11 cellular contexts compared by ENCODE assay signal in the genomic region with DNA sequence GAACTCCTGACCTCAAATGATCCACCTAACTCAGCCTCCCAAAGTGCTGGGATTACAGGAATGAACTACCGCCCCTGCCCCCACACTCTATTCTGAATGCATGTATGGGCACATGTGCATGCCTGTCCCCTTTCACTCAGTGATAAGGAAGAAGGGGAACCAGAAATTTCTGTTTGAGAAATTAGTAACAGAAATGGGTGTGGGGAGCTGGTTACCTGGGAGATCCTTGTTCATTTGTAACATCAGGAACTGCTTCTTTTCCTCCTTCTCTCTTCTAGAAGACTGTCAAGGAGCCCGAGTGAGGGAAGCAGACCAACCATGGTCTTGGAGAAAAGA. TPM values are rescaled to one million over a fixed set of nuclear protein-coding genes. Genes with fewer than 3 reads are reported as not detected.
A peak's percentile ranks its signal among the peaks of the same experiment; 100 is the strongest.
DNase-seq lines count a peak whose midpoint lies in the region; ATAC-seq and TF ChIP-seq lines count a peak whose summit lies in the region.
"Had no signal": no experiment of that assay in that cellular context is flagged by ENCODE, and none has a peak within 500 bp of the region (broad histone marks: within the 10 kb centered on the region; RNA-seq: fewer than 3 reads in every experiment).

No MANE protein-coding gene starts in this region.

- BruUV-seq in IMR-90 (replicated peaks; lab: Mats Ljungman, UMichigan): no TSS peak

- no peak overlapping the region for H3K4me2 ChIP-seq in IMR-90 (ENCODE audit: low read depth, low read length)

- no peak for ATAC-seq in IMR-90 (ENCODE audit: low read depth)
- ATAC-seq: PC-3; stimulated activated memory B cell treated with anti-CD40 and anti-IgM and Interleukin-4, amounts not matched to agents 10 μg/mL and 1 μg/mL and 100 μg/mL, for 72 hours had no signal

- TF ChIP-seq RAD21 in IMR-90 (IDR thresholded peaks at IDR 0.05; ENCODE audit: low read length): no peak

- no peak overlapping the region for H2BK15ac ChIP-seq in IMR-90 (ENCODE audit: low read depth, low read length)

- no peak overlapping the region for H2BK5ac ChIP-seq in IMR-90 (ENCODE audit: low read depth, low read length, poor library complexity, severe bottlenecking)

- no peak overlapping the region for H2AK9ac ChIP-seq in IMR-90 (replicated peaks; ENCODE audit: low read depth, low read length, poor library complexity)

- H3K27me3 ChIP-seq in ACC112 (ENCODE audit: insufficient read depth, low read length): no peaks in the 10 kb centered on the region
- no peaks in the 10 kb centered on the region; the same call in 1 of the 2 replicates for H3K27me3 ChIP-seq in IMR-90 (ENCODE audit: control insufficient read depth, insufficient read depth, low read length)
- no peaks in the 10 kb centered on the region for H3K27me3 ChIP-seq in neutrophil

- no peak overlapping the region for H3K9ac ChIP-seq in IMR-90 (ENCODE audit: low read depth, low read length)

- peaks cover 52% of the 10 kb centered on the region for H3K36me3 Mint-ChIP-seq in dendritic cell treated with granulocyte-macrophage colony-stimulating factor and Interleukin-4, amounts not matched to agents 40 ng/mL and 50 ng/mL, for 4 days (ENCODE audit: low read depth)

- peaks cover 41% of the 10 kb centered on the region for H3K4me1 Mint-ChIP-seq in dendritic cell treated with granulocyte-macrophage colony-stimulating factor and Interleukin-4, amounts not matched to agents 40 ng/mL and 50 ng/mL, for 4 days (ENCODE audit: low read depth)

- H4K5ac ChIP-seq in IMR-90 (ENCODE audit: low read depth, low read length): no peak overlapping the region

- no peak overlapping the region for H3K56ac ChIP-seq in IMR-90 (ENCODE audit: extremely low read depth, insufficient read depth, low read length)

- TF ChIP-seq CTCF in IMR-90 (conservative IDR thresholded peaks at IDR 0.05; ENCODE audit: low read depth, low read length): no peak
- no peak for TF ChIP-seq CTCF in neutrophil (IDR thresholded peaks at IDR 0.05)
- no peak for TF ChIP-seq CTCF in GM13976 (IDR thresholded peaks at IDR 0.05; ENCODE audit: borderline replicate concordance, control extremely low read depth, extremely low read depth, insufficient read depth, missing control alignments)

- peak overlapping the region; percentile 98 for H3K27ac Mint-ChIP-seq in dendritic cell treated with granulocyte-macrophage colony-stimulating factor and Interleukin-4, amounts not matched to agents 40 ng/mL and 50 ng/mL, for 4 days

- peaks cover 7 to 19% of the 10 kb centered on the region in 2 experiments; a peak in 3 of 4 replicates for H3K79me1 ChIP-seq in IMR-90 (ENCODE audit: low read depth in 1 of 2, low read length in 2 of 2)

- peak overlapping the region; percentile 48; the same call in 1 of the 2 replicates for H2AK5ac ChIP-seq in IMR-90 (ENCODE audit: low read depth, low read length)

- peaks cover 6% of the 10 kb centered on the region for H3K79me2 ChIP-seq in ACC112 (ENCODE audit: control insufficient read depth, insufficient read depth, low read length, unreplicated experiment)

- no CpG with 5 or more reads among the region's 2 CpGs for WGBS in IMR-90 (ENCODE audit: extremely low coverage in 2 of 2, insufficient read length in 1 of 2), 2 experiments

- H2BK120ac ChIP-seq in IMR-90 (ENCODE audit: low read depth, low read length): no peak overlapping the region

- no peak overlapping the region for H3K14ac ChIP-seq in IMR-90 (replicated peaks; ENCODE audit: low read depth, low read length)

- peaks cover 3% of the 10 kb centered on the region; the same call in 1 of the 2 replicates for H4K20me1 ChIP-seq in IMR-90 (ENCODE audit: insufficient read depth, low read length)

- H3K27ac ChIP-seq in ACC112 (ENCODE audit: low read depth, low read length) (peak overlapping the region; percentile 98), IMR-90 (ENCODE audit: insufficient read depth, low read length) (no peak overlapping the region), neutrophil (peak overlapping the region; percentile 44)

- no peak overlapping the region for H3K23ac ChIP-seq in IMR-90 (ENCODE audit: low read depth, low read length)

- dilution Hi-C loops in IMR-90 (cut with HindIII; ENCODE audit: low sequenced_read_pairs, unreplicated experiment): no loop called here

- no peaks in the 10 kb centered on the region for H3K9me3 Mint-ChIP-seq in dendritic cell treated with granulocyte-macrophage colony-stimulating factor and Interleukin-4, amounts not matched to agents 40 ng/mL and 50 ng/mL, for 4 days
- H3K9me3 Mint-ChIP-seq: memory B cell; stimulated activated memory B cell treated with anti-CD40 and anti-IgM and Interleukin-4, amounts not matched to agents 10 μg/mL and 1 μg/mL and 100 μg/mL, for 72 hours had no signal

- H3K4me1 ChIP-seq in ACC112 (ENCODE audit: control insufficient read depth, insufficient read depth, low read length, unreplicated experiment): peaks cover 34% of the 10 kb centered on the region
- H3K4me1 ChIP-seq in IMR-90 (ENCODE audit: control insufficient read depth, insufficient read depth, low read length): peaks cover 2% of the 10 kb centered on the region
- H3K4me1 ChIP-seq in neutrophil (ENCODE audit: control insufficient read depth in 1 of 2, insufficient read depth in 1 of 2, low read depth in 1 of 2, low read length in 1 of 2): peaks cover 26 to 51% of the 10 kb centered on the region in 2 experiments

- POLR2A ChIA-PET in IMR-90 (lab: Charles Lee; ENCODE audit: unreplicated experiment): interaction anchor here (1.4 kb wide), 1 partner anchor 22 kb away, joined by 9 read pairs; a partner anchor contains a TSS

- in situ Hi-C loops in IMR-90 (cut with MboI; ENCODE audit: low sequenced_read_pairs) (no loop called here), GM13976 (cut with MboI; ENCODE audit: low sequenced_read_pairs, unreplicated experiment) (loop anchor here (10.0 kb wide), 1 partner anchor 174 kb away; no protein-coding TSS in a partner anchor)

- TF ChIP-seq POLR2A in IMR-90 (IDR thresholded peaks at IDR 0.05; ENCODE audit: low read depth, low read length): no peak

- H3K18ac ChIP-seq in IMR-90 (ENCODE audit: low read depth, low read length): no peak overlapping the region

- H2BK20ac ChIP-seq in IMR-90 (ENCODE audit: low read depth, low read length): no peak overlapping the region

- intact Hi-C loops in IMR-90 (cut with micrococcal nuclease): loop anchor here (5.0 kb wide), 1 partner anchor 112 kb away; no protein-coding TSS in a partner anchor
- intact Hi-C loops in dendritic cell treated with granulocyte-macrophage colony-stimulating factor and Interleukin-4, amounts not matched to agents 40 ng/mL and 50 ng/mL, for 4 days (cut with micrococcal nuclease): no loop called here

- H3K36me3 ChIP-seq in ACC112 (ENCODE audit: insufficient read depth, low read length) (no peaks in the 10 kb centered on the region), IMR-90 (ENCODE audit: control insufficient read depth, insufficient read depth, low read length) (no peaks in the 10 kb centered on the region), neutrophil (peaks cover 16% of the 10 kb centered on the region)

- H3K4me3 Mint-ChIP-seq in dendritic cell treated with granulocyte-macrophage colony-stimulating factor and Interleukin-4, amounts not matched to agents 40 ng/mL and 50 ng/mL, for 4 days: peak overlapping the region; percentile 2
- H3K4me3 Mint-ChIP-seq: stimulated activated memory B cell treated with anti-CD40 and anti-IgM and Interleukin-4, amounts not matched to agents 10 μg/mL and 1 μg/mL and 100 μg/mL, for 72 hours had no signal

- no peak for DNase-seq in IMR-90
- no peak for DNase-seq in GM13976 (ENCODE audit: low spot score)
- DNase-seq in GF-D8 (lab: John Stamatoyannopoulos, UW): no peak
- DNase-seq in NCI-H748 (lab: John Stamatoyannopoulos, UW; ENCODE audit: unreplicated experiment): no peak
- DNase-seq in foreskin melanocyte: no peak

- H4K8ac ChIP-seq in IMR-90 (ENCODE audit: low read depth in 2 of 2, low read length in 2 of 2): no peak overlapping the region

- no peak overlapping the region for H2AFZ ChIP-seq in ACC112 (ENCODE audit: low read length, unreplicated experiment)
- no peak overlapping the region for H2AFZ ChIP-seq in IMR-90 (replicated peaks; ENCODE audit: low read length, poor library complexity)

- peak overlapping the region; percentile 59 for H3K4me3 ChIP-seq in ACC112 (ENCODE audit: low read depth, low read length)
- H3K4me3 ChIP-seq in IMR-90 (ENCODE audit: insufficient read depth, low read depth, low read length): no peak overlapping the region
- no peak overlapping the region for H3K4me3 ChIP-seq in neutrophil (ENCODE audit: low read depth in 1 of 2, low read length in 1 of 2)

- H4K91ac ChIP-seq in IMR-90 (ENCODE audit: insufficient read depth, low read depth, low read length): no peak overlapping the region; the same call in 1 of the 2 replicates

- no peaks in the 10 kb centered on the region for H3K9me1 ChIP-seq in IMR-90 (ENCODE audit: insufficient read depth, low read length)

- no peak overlapping the region for H3K4ac ChIP-seq in IMR-90 (ENCODE audit: low read depth, low read length)

- no peaks in the 10 kb centered on the region for H3K27me3 Mint-ChIP-seq in dendritic cell treated with granulocyte-macrophage colony-stimulating factor and Interleukin-4, amounts not matched to agents 40 ng/mL and 50 ng/mL, for 4 days
- H3K27me3 Mint-ChIP-seq: memory B cell; stimulated activated memory B cell treated with anti-CD40 and anti-IgM and Interleukin-4, amounts not matched to agents 10 μg/mL and 1 μg/mL and 100 μg/mL, for 72 hours had no signal

- no peaks in the 10 kb centered on the region for H3K9me3 ChIP-seq in IMR-90 (ENCODE audit: control insufficient read depth, insufficient read depth, low read length)
- H3K9me3 ChIP-seq in neutrophil: no peaks in the 10 kb centered on the region

- CTCF ChIA-PET in IMR-90 (lab: Yijun Ruan, JAX): interaction anchor here (0.6 to 3.6 kb wide), 4 partner anchors 11 to 224 kb away, joined by 5 to 11 read pairs (median 8); no protein-coding TSS in a partner anchor

RNA-seq across cellular contexts. Expression of a gene that starts 3.5 kb away (rescaled TPM):
- total RNA-seq in IMR-90 (2012; rRNA removed): 1.1 and 1.3 TPM in 2 replicates
- 2.5 and 3.5 TPM in 2 replicates for polyA plus RNA-seq in IMR-90 (2012; rRNA removed)
- polyA plus RNA-seq in IMR-90 (2012; cell fraction: cytosol; rRNA removed): 0.63 and 0.75 TPM in 2 replicates
- polyA plus RNA-seq in IMR-90 (2012; cell fraction: nucleus; rRNA removed; ENCODE audit: low replicate concordance): 5.0 and 22.5 TPM in 2 replicates

RNA-seq across cellular contexts. Expression of a gene that starts 7.5 kb away (rescaled TPM):
- 14.5 and 16.9 TPM in 2 replicates for total RNA-seq in IMR-90 (2012; rRNA removed)
- polyA plus RNA-seq in IMR-90 (2012; rRNA removed): 30.6 and 40.9 TPM in 2 replicates
- 21.7 and 27.3 TPM in 2 replicates for polyA plus RNA-seq in IMR-90 (2012; cell fraction: cytosol; rRNA removed)
- 62.4 and 84.0 TPM in 2 replicates for polyA plus RNA-seq in IMR-90 (2012; cell fraction: nucleus; rRNA removed; ENCODE audit: low replicate concordance)

RNA-seq across cellular contexts. Expression of a gene that starts 13.2 kb away (rescaled TPM):
- 5.8 and 7.7 TPM in 2 replicates for total RNA-seq in IMR-90 (2012; rRNA removed)
- polyA plus RNA-seq in IMR-90 (2012; rRNA removed): 9.7 and 10.3 TPM in 2 replicates
- 4.1 and 4.2 TPM in 2 replicates for polyA plus RNA-seq in IMR-90 (2012; cell fraction: cytosol; rRNA removed)
- 3.1 and 5.7 TPM in 2 replicates for polyA plus RNA-seq in IMR-90 (2012; cell fraction: nucleus; rRNA removed; ENCODE audit: low replicate concordance)

RNA-seq across cellular contexts. Expression of a gene that starts 22.1 kb away (rescaled TPM):
- 74.4 and 104 TPM in 2 replicates for total RNA-seq in IMR-90 (2012; rRNA removed)
- 192 and 211 TPM in 2 replicates for polyA plus RNA-seq in IMR-90 (2012; rRNA removed)
- polyA plus RNA-seq in IMR-90 (2012; cell fraction: cytosol; rRNA removed): 68.9 and 112 TPM in 2 replicates
- 620 and 1,496 TPM in 2 replicates for polyA plus RNA-seq in IMR-90 (2012; cell fraction: nucleus; rRNA removed; ENCODE audit: low replicate concordance)

RNA-seq across cellular contexts. Expression of a gene that starts 53.5 kb away (rescaled TPM):
- total RNA-seq in IMR-90 (2012; rRNA removed): 6.4 and 6.6 TPM in 2 replicates
- polyA plus RNA-seq in IMR-90 (2012; rRNA removed): 35.6 and 36.0 TPM in 2 replicates
- 17.0 and 43.1 TPM in 2 replicates for polyA plus RNA-seq in IMR-90 (2012; cell fraction: cytosol; rRNA removed)
- 161 and 357 TPM in 2 replicates for polyA plus RNA-seq in IMR-90 (2012; cell fraction: nucleus; rRNA removed; ENCODE audit: low replicate concordance)
